1 cellular context compared by ENCODE assay signal in the genomic region with DNA sequence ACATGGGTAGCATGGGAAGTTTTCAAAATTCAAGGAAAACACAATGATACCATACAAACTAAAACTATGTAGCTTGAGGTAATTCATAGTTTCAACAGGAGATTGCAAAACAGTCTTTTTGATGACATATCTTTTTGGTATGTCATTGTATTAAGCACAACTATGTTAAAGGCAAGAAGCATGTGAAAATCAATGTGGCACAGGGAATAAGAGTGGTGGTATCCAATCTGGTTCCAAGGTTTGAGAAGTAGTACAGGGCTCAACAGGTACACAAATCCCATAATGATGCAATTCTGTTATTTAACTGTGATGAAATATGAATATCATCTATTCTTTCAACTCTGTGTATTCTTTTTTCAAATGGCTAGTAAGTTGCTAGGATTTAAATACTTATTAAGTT.
A peak's percentile ranks its signal among the peaks of the same experiment; 100 is the strongest.
TF ChIP-seq lines count a peak whose summit lies in the region.

No MANE protein-coding gene starts in this region.

TF ChIP-seq in K562, 482 proteins besides CTCF, POLR2A, EP300 and RAD21 (continued from another document):
- TF ChIP-seq, protein P1, sequence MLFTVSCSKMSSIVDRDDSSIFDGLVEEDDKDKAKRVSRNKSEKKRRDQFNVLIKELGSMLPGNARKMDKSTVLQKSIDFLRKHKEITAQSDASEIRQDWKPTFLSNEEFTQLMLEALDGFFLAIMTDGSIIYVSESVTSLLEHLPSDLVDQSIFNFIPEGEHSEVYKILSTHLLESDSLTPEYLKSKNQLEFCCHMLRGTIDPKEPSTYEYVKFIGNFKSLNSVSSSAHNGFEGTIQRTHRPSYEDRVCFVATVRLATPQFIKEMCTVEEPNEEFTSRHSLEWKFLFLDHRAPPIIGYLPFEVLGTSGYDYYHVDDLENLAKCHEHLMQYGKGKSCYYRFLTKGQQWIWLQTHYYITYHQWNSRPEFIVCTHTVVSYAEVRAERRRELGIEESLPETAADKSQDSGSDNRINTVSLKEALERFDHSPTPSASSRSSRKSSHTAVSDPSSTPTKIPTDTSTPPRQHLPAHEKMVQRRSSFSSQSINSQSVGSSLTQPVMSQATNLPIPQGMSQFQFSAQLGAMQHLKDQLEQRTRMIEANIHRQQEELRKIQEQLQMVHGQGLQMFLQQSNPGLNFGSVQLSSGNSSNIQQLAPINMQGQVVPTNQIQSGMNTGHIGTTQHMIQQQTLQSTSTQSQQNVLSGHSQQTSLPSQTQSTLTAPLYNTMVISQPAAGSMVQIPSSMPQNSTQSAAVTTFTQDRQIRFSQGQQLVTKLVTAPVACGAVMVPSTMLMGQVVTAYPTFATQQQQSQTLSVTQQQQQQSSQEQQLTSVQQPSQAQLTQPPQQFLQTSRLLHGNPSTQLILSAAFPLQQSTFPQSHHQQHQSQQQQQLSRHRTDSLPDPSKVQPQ (CRISPR knock-in tag; IDR thresholded peaks at IDR 0.05; ENCODE audit: borderline replicate concordance): no peak
- TF ChIP-seq CEBPB (tag; IDR thresholded peaks at IDR 0.05): peak; percentile 68
TF ChIP-seq in K562: peak in this region for 2.
